In the genomic region with DNA sequence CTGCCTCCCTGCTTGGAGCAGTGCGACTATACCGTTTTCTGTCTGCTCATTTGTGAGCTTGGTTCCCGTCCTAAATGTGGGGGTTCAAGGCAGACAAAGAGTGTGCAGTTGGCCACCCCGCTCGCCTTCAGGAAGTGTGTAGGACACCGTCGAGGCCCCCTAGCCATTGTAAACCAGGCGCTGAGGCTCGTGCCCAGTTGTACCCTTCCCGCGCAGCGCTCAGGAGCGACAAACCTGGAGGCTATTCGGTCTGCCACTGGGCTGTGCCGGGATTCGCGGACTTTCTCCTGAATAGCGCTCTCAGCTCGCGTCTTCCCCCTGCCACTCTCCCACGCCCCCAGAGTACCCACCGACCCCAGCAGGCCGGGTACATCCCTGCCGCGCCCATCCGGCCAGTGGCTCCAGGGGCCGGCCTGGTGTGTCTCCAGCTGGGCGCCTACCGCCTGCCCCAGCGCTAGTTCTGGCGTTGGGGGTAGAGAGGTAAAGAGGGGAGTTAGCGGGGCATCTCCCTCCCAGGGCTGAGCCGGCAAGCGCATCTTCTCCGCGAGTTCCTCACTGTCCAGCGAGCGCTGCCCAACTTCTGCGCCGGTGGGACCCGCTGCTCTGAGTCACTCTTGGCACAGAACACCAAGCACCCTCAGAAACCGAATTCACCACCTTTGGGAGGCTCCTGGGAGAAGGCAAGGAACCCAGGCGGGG, we compare ENCODE assay signal across 8 cellular contexts. TPM values are rescaled to one million over a fixed set of nuclear protein-coding genes. Genes with fewer than 3 reads are reported as not detected.
DNase-seq lines count a peak whose midpoint lies in the region; ATAC-seq and TF ChIP-seq lines count a peak whose summit lies in the region.

No MANE protein-coding gene starts in this region.

- no peaks in the 10 kb centered on the region for H3K36me3 ChIP-seq in Peyer's patch
- no peaks in the 10 kb centered on the region for H3K36me3 ChIP-seq in skeletal muscle tissue (ENCODE audit: control insufficient read depth in 3 of 3, insufficient read depth in 3 of 3, low read length in 3 of 3)

- peak overlapping the region in 2 of 3 donors; percentile 81 to 89 for H3K9ac ChIP-seq in skeletal muscle tissue (ENCODE audit: low read depth in 1 of 3, low read length in 3 of 3)

- H3K27ac ChIP-seq in Peyer's patch (no peak overlapping the region), right cardiac atrium (ENCODE audit: low read length) (no peak overlapping the region), skeletal muscle tissue (ENCODE audit: low read depth, low read length) (no peak overlapping the region)

- ATAC-seq in right cardiac atrium (peak in 1 of 2 donors; percentile 20), GM18511 (IDR thresholded peaks at IDR 0.05; ENCODE audit: unreplicated experiment) (no peak), GM21360 (IDR thresholded peaks at IDR 0.05; ENCODE audit: unreplicated experiment) (no peak)

- intact Hi-C loops in right cardiac atrium (cut with DNase I): no loop called here

- WGBS in right cardiac atrium: 6% methylated on average over 42 of the region's 43 CpGs

- TF ChIP-seq POLR2A in Peyer's patch (IDR thresholded peaks at IDR 0.05): no peak

- TF ChIP-seq CTCF in Peyer's patch (IDR thresholded peaks at IDR 0.05): no peak

- H3K4me1 ChIP-seq in Peyer's patch (peaks cover 0 to 12% (median 0%) of the 10 kb centered on the region in 4 donors), right cardiac atrium (ENCODE audit: control insufficient read depth, insufficient read depth, low read length) (no peaks in the 10 kb centered on the region), skeletal muscle tissue (ENCODE audit: control insufficient read depth in 3 of 3, insufficient read depth in 3 of 3, low read length in 3 of 3) (peaks cover 2 to 13% (median 8%) of the 10 kb centered on the region in 3 donors)

- no peaks in the 10 kb centered on the region for H3K9me3 ChIP-seq in Peyer's patch
- H3K9me3 ChIP-seq in right cardiac atrium (ENCODE audit: control insufficient read depth, low read length): no peaks in the 10 kb centered on the region
- H3K9me3 ChIP-seq in skeletal muscle tissue (ENCODE audit: control insufficient read depth in 3 of 3, low read length in 3 of 3): no peaks in the 10 kb centered on the region

- H3K4me3 ChIP-seq in Peyer's patch (peak overlapping the region in 3 of 4 donors; percentile 46 to 62 (median 61)), right cardiac atrium (ENCODE audit: low read length) (peak overlapping the region; percentile 68), skeletal muscle tissue (ENCODE audit: low read length in 3 of 3) (peak overlapping the region; percentile 56 to 80 (median 79))

- DNase-seq in EL: peak; percentile 4
- peak in 1 of 3 donors; percentile 46 for DNase-seq in Peyer's patch
- peak; percentile 34 to 61 (median 52) for DNase-seq in right cardiac atrium
- DNase-seq in NCI-H1417 treated with DMSO at 0.1 percent for 48 hours (lab: John Stamatoyannopoulos, UW): no peak
- DNase-seq in NCI-H1105 (lab: John Stamatoyannopoulos, UW): no peak

- H3K27me3 ChIP-seq in Peyer's patch (no peaks in the 10 kb centered on the region), right cardiac atrium (ENCODE audit: control insufficient read depth, insufficient read depth) (no peaks in the 10 kb centered on the region), skeletal muscle tissue (ENCODE audit: control insufficient read depth in 3 of 3, insufficient read depth in 3 of 3, low read length in 3 of 3) (peaks cover 0 to 3% (median 3%) of the 10 kb centered on the region in 3 donors)

RNA-seq across cellular contexts. Expression of a gene that starts 0.9 kb away (rescaled TPM):
- total RNA-seq in Peyer's patch: 10 to 100 TPM in 1 of 4 donors, 1 to 10 TPM in 3; 5.0 to 10.7 (median 6.6) TPM
- total RNA-seq in right cardiac atrium: 1 to 10 TPM; 5.5 to 8.2 (median 5.9) TPM
- polyA plus RNA-seq in right cardiac atrium: 2.1 TPM
- total RNA-seq in skeletal muscle tissue: 3.7 TPM

Comparison
In these comparisons a context has a peak if more than half of its experiments do, and no peak if none do; other contexts are left out.
1. DNase-seq: peak in EL (single experiment) and right cardiac atrium (3 of 3); none in NCI-H1417 treated with DMSO at 0.1 percent for 48 hours (single experiment) and NCI-H1105 (single experiment).
2. Peak in every context shown above with its lines, with median percentiles within 50 percentile points of each other: H3K4me3 ChIP-seq.